ENCODE assay signal across 8 cellular contexts in genomic region chr1:23367451-23367790, GRCh38. TPM values are rescaled to one million over a fixed set of nuclear protein-coding genes. Genes with fewer than 3 reads are reported as not detected.
A peak's percentile ranks its signal among the peaks of the same experiment; 100 is the strongest.
DNase-seq lines count a peak whose midpoint lies in the region; ATAC-seq, FAIRE-seq and TF ChIP-seq lines count a peak whose summit lies in the region.

No MANE protein-coding gene starts in this region.

- H3K4ac ChIP-seq in trophoblast cell (ENCODE audit: low read depth, low read length) = no peak overlapping the region

- ATAC-seq in Panc1 (no peak), GM19035 (IDR thresholded peaks at IDR 0.05; ENCODE audit: unreplicated experiment) (no peak)

- peaks cover 30% of the 10 kb centered on the region for H3K79me1 ChIP-seq in trophoblast cell (ENCODE audit: low read length)

- H3K4me3 ChIP-seq in Panc1 (ENCODE audit: low read depth in 2 of 2, low read length in 2 of 2) = peak overlapping the region; percentile 92 to 100
- peak overlapping the region in 2 of 3 experiments; percentile 70 to 93 for H3K4me3 ChIP-seq in endothelial cell of umbilical vein (replicated peaks in 1 of 3; ENCODE audit: insufficient read depth in 1 of 3, low read depth in 1 of 3, low read length in 3 of 3)
- H3K4me3 ChIP-seq in trophoblast cell (ENCODE audit: low read depth, low read length) = no peak overlapping the region

- H4K12ac ChIP-seq in trophoblast cell (ENCODE audit: low read depth, low read length) = no peak overlapping the region

- POLR2A ChIA-PET in Panc1 (lab: Charles Lee) (no interaction called here), endothelial cell of umbilical vein (lab: Charles Lee) (interaction anchor here (1.5 kb wide), 1 partner anchor 23 kb away, joined by 28 read pairs; the partner anchor contains the start of gene HNRNPR)

- WGBS in trophoblast cell (ENCODE audit: extremely low coverage, insufficient coverage, insufficient read length) = no CpG with 5 or more reads among the region's 9 CpGs

- no peak for DNase-seq in Panc1 (ENCODE audit: low read depth, low spot score)
- DNase-seq in endothelial cell of umbilical vein (ENCODE audit: low read depth, low spot score) = no peak
- DNase-seq in trophoblast cell = no peak
- no peak for DNase-seq in COR-L47 (lab: John Stamatoyannopoulos, UW)
- DNase-seq in activated CD4-positive, CD25-positive, alpha-beta regulatory T cell treated with anti-CD3 and anti-CD28 coated beads, Interleukin-2, amount 50 U/mL, for 72 hours = no peak
- no peak for DNase-seq in COLO668 (lab: John Stamatoyannopoulos, UW; ENCODE audit: unreplicated experiment)

- H3K14ac ChIP-seq in trophoblast cell (ENCODE audit: low read length) = no peak overlapping the region

- no peak overlapping the region for H2BK12ac ChIP-seq in trophoblast cell (ENCODE audit: low read length)

- in situ Hi-C loops in Panc1 (cut with HindIII; ENCODE audit: low pct_unique_long_range_greater_than_20kb, low sequenced_read_pairs) = no loop called here

- peaks cover 8% of the 10 kb centered on the region for H3K79me2 ChIP-seq in endothelial cell of umbilical vein (ENCODE audit: control insufficient read depth, insufficient read depth, low read length)
- peaks cover 15% of the 10 kb centered on the region for H3K79me2 ChIP-seq in trophoblast cell (ENCODE audit: control insufficient read depth, insufficient read depth, low read length, poor library complexity)

- H3K23ac ChIP-seq in trophoblast cell (ENCODE audit: low read length) = no peak overlapping the region

- peak overlapping the region; percentile 19 for H2BK5ac ChIP-seq in trophoblast cell (ENCODE audit: low read depth, low read length, poor library complexity)

- H3K27ac ChIP-seq in Panc1 (ENCODE audit: low read length) (peak overlapping the region; percentile 98), endothelial cell of umbilical vein (ENCODE audit: insufficient read depth, low read depth, low read length) (peak overlapping the region; percentile 35), trophoblast cell (ENCODE audit: low read depth, low read length) (peak overlapping the region; percentile 74)

- peak overlapping the region; percentile 71 for H3K4me2 ChIP-seq in endothelial cell of umbilical vein (ENCODE audit: insufficient read depth, low read length)
- H3K4me2 ChIP-seq in trophoblast cell (ENCODE audit: low read length) = peak overlapping the region; percentile 57

- H3K27me3 ChIP-seq in Panc1 (ENCODE audit: control insufficient read depth, insufficient read depth, low read length) (no peaks in the 10 kb centered on the region), endothelial cell of umbilical vein (ENCODE audit: control insufficient read depth in 2 of 2, insufficient read depth in 2 of 2, low read length in 2 of 2) (no peaks in the 10 kb centered on the region), trophoblast cell (ENCODE audit: insufficient read depth, low read length) (no peaks in the 10 kb centered on the region)

- peak overlapping the region; percentile 95; the same call in 1 of the 2 replicates for H3K9ac ChIP-seq in ES-I3 (ENCODE audit: low read depth, low read length)
- peak overlapping the region; percentile 59 for H3K9ac ChIP-seq in endothelial cell of umbilical vein (replicated peaks; ENCODE audit: extremely low read depth, insufficient read depth, low read length)
- peak overlapping the region; percentile 18 for H3K9ac ChIP-seq in trophoblast cell (ENCODE audit: low read length)

- H4K91ac ChIP-seq in trophoblast cell (ENCODE audit: low read depth, low read length) = peak overlapping the region; percentile 73

- no peaks in the 10 kb centered on the region for H4K20me1 ChIP-seq in endothelial cell of umbilical vein (replicated peaks; ENCODE audit: control insufficient read depth, extremely low read depth, insufficient read depth, low read length)

- BruUV-seq in Panc1 (replicated peaks; lab: Mats Ljungman, UMichigan) = no TSS peak
- BruUV-seq in endothelial cell of umbilical vein (replicated peaks; lab: Mats Ljungman, UMichigan) = no TSS peak

- peaks cover 7% of the 10 kb centered on the region for H3K9me3 ChIP-seq in ES-I3 (ENCODE audit: control insufficient read depth, insufficient read depth, low read length)
- H3K9me3 ChIP-seq in Panc1 (ENCODE audit: control insufficient read depth, insufficient read depth, low read depth, low read length) = peaks cover 38% of the 10 kb centered on the region
- peaks cover 5% of the 10 kb centered on the region for H3K9me3 ChIP-seq in endothelial cell of umbilical vein (replicated peaks; ENCODE audit: control insufficient read depth, insufficient read depth, low read length)
- H3K9me3 ChIP-seq in trophoblast cell (ENCODE audit: insufficient read depth, low read depth, low read length) = peaks cover 7% of the 10 kb centered on the region

- H3K9me1 ChIP-seq in endothelial cell of umbilical vein (replicated peaks; ENCODE audit: control insufficient read depth, extremely low read depth, insufficient read depth, low read length) = no peaks in the 10 kb centered on the region

- peak overlapping the region; percentile 77 for H4K8ac ChIP-seq in trophoblast cell (ENCODE audit: low read depth, low read length)

- H3K36me3 ChIP-seq in ES-I3 (ENCODE audit: insufficient read depth, low read length) (peaks cover 4% of the 10 kb centered on the region; the same call in 1 of the 2 replicates), Panc1 (ENCODE audit: control insufficient read depth, insufficient read depth, low read length) (peaks cover 9% of the 10 kb centered on the region), endothelial cell of umbilical vein (ENCODE audit: control insufficient read depth in 2 of 2, extremely low read depth in 1 of 2, insufficient read depth in 2 of 2, low read length in 2 of 2) (peaks cover 8 to 10% of the 10 kb centered on the region in 2 experiments), trophoblast cell (ENCODE audit: control insufficient read depth in 1 of 2, insufficient read depth in 2 of 2, low read length in 2 of 2) (peaks cover 12 to 15% of the 10 kb centered on the region in 2 experiments)

- H2BK120ac ChIP-seq in trophoblast cell (ENCODE audit: insufficient read depth, low read length, poor library complexity) = peak overlapping the region; percentile 27

- peaks cover 22% of the 10 kb centered on the region; the same call in 1 of the 2 replicates for H3K4me1 ChIP-seq in ES-I3 (ENCODE audit: insufficient read depth, low read length)
- H3K4me1 ChIP-seq in Panc1 (ENCODE audit: control insufficient read depth, insufficient read depth, low read length) = peaks cover 31% of the 10 kb centered on the region
- H3K4me1 ChIP-seq in endothelial cell of umbilical vein (ENCODE audit: control insufficient read depth, extremely low read depth, insufficient read depth, low read length) = peaks cover 32% of the 10 kb centered on the region
- peaks cover 11 to 22% of the 10 kb centered on the region in 2 experiments for H3K4me1 ChIP-seq in trophoblast cell (ENCODE audit: control insufficient read depth in 1 of 2, insufficient read depth in 2 of 2, low read length in 2 of 2)

- dilution Hi-C loops in endothelial cell of umbilical vein (cut with MboI; ENCODE audit: extremely low pct_ligation_motif_present, low sequenced_read_pairs) = no loop called here

- H2AK5ac ChIP-seq in trophoblast cell (ENCODE audit: low read length) = no peak overlapping the region

- H3K18ac ChIP-seq in trophoblast cell (ENCODE audit: low read length) = no peak overlapping the region

- FAIRE-seq in endothelial cell of umbilical vein (lab: Jason Lieb, UNC) = peak; percentile 8

- intact Hi-C loops in Panc1 (cut with micrococcal nuclease; ENCODE audit: unreplicated experiment) (no loop called here), endothelial cell of umbilical vein (cut with micrococcal nuclease) (no loop called here)

- TF ChIP-seq POLR2A in endothelial cell of umbilical vein (IDR thresholded peaks at IDR 0.05; ENCODE audit: low read depth, low read length) = no peak

- CTCF ChIA-PET in Panc1 (lab: Charles Lee) (interaction anchor here (1.5 to 2.0 kb wide), 2 partner anchors 23 to 37 kb away, joined by 3 to 7 read pairs; partner anchors contain the start of gene HNRNPR), endothelial cell of umbilical vein (lab: Charles Lee) (interaction anchor here (1.0 to 2.9 kb wide), 3 partner anchors 23 to 130 kb away, joined by 5 to 25 read pairs (median 15); partner anchors contain the start of gene HNRNPR)

- peak overlapping the region; percentile 53 for H2AFZ ChIP-seq in endothelial cell of umbilical vein (ENCODE audit: low read depth, low read length)
- no peak overlapping the region for H2AFZ ChIP-seq in trophoblast cell (ENCODE audit: insufficient read depth, low read length, poor library complexity)

- TF ChIP-seq CTCF in Panc1 (IDR thresholded peaks at IDR 0.05) (no peak), endothelial cell of umbilical vein (IDR thresholded peaks at IDR 0.05; ENCODE audit: extremely low read depth in 1 of 2, insufficient read depth in 1 of 2, low read depth in 1 of 2, low read length in 2 of 2) (no peak)

RNA-seq across cellular contexts. Expression of gene ZNF436, which starts 2.2 kb away (rescaled TPM):
- total RNA-seq in Panc1 (2021; ENCODE audit: unreplicated experiment) (16.0 TPM), endothelial cell of umbilical vein (12.5 and 14.0 TPM in 2 replicates)
- polyA plus RNA-seq in Panc1 (2012; ENCODE audit: insufficient read length) = 8.0 TPM
- polyA plus RNA-seq in endothelial cell of umbilical vein = 5.7 and 6.5 TPM in 2 replicates
- 5.6 and 5.7 TPM in 2 replicates for polyA plus RNA-seq in endothelial cell of umbilical vein (2011; cell fraction: cytosol; rRNA removed)
- 14.6 and 20.2 TPM in 2 replicates for polyA plus RNA-seq in endothelial cell of umbilical vein (2011; cell fraction: nucleus; rRNA removed)
- 6.7 and 8.1 TPM in 2 replicates for polyA plus RNA-seq in endothelial cell of umbilical vein (2012)
- 15.5 and 17.6 TPM in 2 replicates for polyA minus RNA-seq in endothelial cell of umbilical vein
- polyA minus RNA-seq in endothelial cell of umbilical vein (2011; cell fraction: cytosol; rRNA and poly(A)+ RNA removed) = 4.8 TPM
- 11.1 and 18.8 TPM in 2 replicates for polyA minus RNA-seq in endothelial cell of umbilical vein (2011; cell fraction: nucleus; rRNA and poly(A)+ RNA removed)
- polyA plus RNA-seq in trophoblast cell (2013) = 11.8 and 11.9 TPM in 2 replicates

RNA-seq across cellular contexts. Expression of gene HNRNPR, which starts 23.3 kb away (rescaled TPM):
- 173 TPM for total RNA-seq in Panc1 (2021; ENCODE audit: unreplicated experiment)
- 117 TPM for polyA plus RNA-seq in Panc1 (2012; ENCODE audit: insufficient read length)
- total RNA-seq in endothelial cell of umbilical vein = 165 and 171 TPM in 2 replicates
- polyA plus RNA-seq in endothelial cell of umbilical vein = 67.6 and 111 TPM in 2 replicates
- polyA plus RNA-seq in endothelial cell of umbilical vein (2011; cell fraction: cytosol; rRNA removed) = 112 and 114 TPM in 2 replicates
- 62.0 and 118 TPM in 2 replicates for polyA plus RNA-seq in endothelial cell of umbilical vein (2011; cell fraction: nucleus; rRNA removed)
- polyA plus RNA-seq in endothelial cell of umbilical vein (2012) = 120 and 179 TPM in 2 replicates
- polyA minus RNA-seq in endothelial cell of umbilical vein = 137 and 153 TPM in 2 replicates
- 92.5 TPM for polyA minus RNA-seq in endothelial cell of umbilical vein (2011; cell fraction: cytosol; rRNA and poly(A)+ RNA removed)
- 84.0 and 91.4 TPM in 2 replicates for polyA minus RNA-seq in endothelial cell of umbilical vein (2011; cell fraction: nucleus; rRNA and poly(A)+ RNA removed)
- 169 and 175 TPM in 2 replicates for polyA plus RNA-seq in trophoblast cell (2013)

RNA-seq across cellular contexts. Expression of gene TCEA3, which starts 57.1 kb away (rescaled TPM):
- total RNA-seq in Panc1 (2021; ENCODE audit: unreplicated experiment) = 8.3 TPM
- 17.2 TPM for polyA plus RNA-seq in Panc1 (2012; ENCODE audit: insufficient read length)
- total RNA-seq in endothelial cell of umbilical vein = 3.4 and 3.7 TPM in 2 replicates
- polyA plus RNA-seq in endothelial cell of umbilical vein = 0.75 and 1.5 TPM in 2 replicates
- 1.7 and 2.2 TPM in 2 replicates for polyA plus RNA-seq in endothelial cell of umbilical vein (2011; cell fraction: cytosol; rRNA removed)
- 2.5 and 3.0 TPM in 2 replicates for polyA plus RNA-seq in endothelial cell of umbilical vein (2011; cell fraction: nucleus; rRNA removed)
- polyA plus RNA-seq in endothelial cell of umbilical vein (2012) = 2.7 and 4.1 TPM in 2 replicates
- polyA minus RNA-seq in endothelial cell of umbilical vein = 0.62 and 1.6 TPM in 2 replicates
- polyA minus RNA-seq in endothelial cell of umbilical vein (2011; cell fraction: cytosol; rRNA and poly(A)+ RNA removed) = 1.8 TPM
- 0.87 and 0.96 TPM in 2 replicates for polyA minus RNA-seq in endothelial cell of umbilical vein (2011; cell fraction: nucleus; rRNA and poly(A)+ RNA removed)
- polyA plus RNA-seq in trophoblast cell (2013) = 0.56 and 0.59 TPM in 2 replicates

Comparison
In these comparisons a context has a peak if more than half of its experiments do, and no peak if none do; other contexts are left out.
1. H3K9ac ChIP-seq: peak in every context shown above with its lines; median percentile 95 in ES-I3; 59 in endothelial cell of umbilical vein; 18 in trophoblast cell.
2. H3K27ac ChIP-seq: peak in every context shown above with its lines; median percentile 98 in Panc1; 74 in trophoblast cell; 35 in endothelial cell of umbilical vein.